In genomic region chr12:1925125-1925963, GRCh38 we compare ENCODE assay signal across 13 cellular contexts. TPM values are rescaled to one million over a fixed set of nuclear protein-coding genes. Genes with fewer than 3 reads are reported as not detected.
DNase-seq lines count a peak whose midpoint lies in the region; ATAC-seq, FAIRE-seq and TF ChIP-seq lines count a peak whose summit lies in the region.
"Had no signal": no experiment of that assay in that cellular context is flagged by ENCODE, and none has a peak within 500 bp of the region (broad histone marks: within the 10 kb centered on the region; RNA-seq: fewer than 3 reads in every experiment).

No MANE protein-coding gene starts in this region.

- H3K9me3 Mint-ChIP-seq in activated T-cell treated with anti-CD3 and anti-CD28 coated beads, Interleukin-2, amount 50 U/mL, for 4 hours = no peaks in the 10 kb centered on the region
- no peaks in the 10 kb centered on the region for H3K9me3 Mint-ChIP-seq in activated T-helper 17 cell treated with anti-CD3 and anti-CD28 coated beads, Interleukin-2, amount 50 U/mL, for 72 hours
- no peaks in the 10 kb centered on the region for H3K9me3 Mint-ChIP-seq in memory B cell
- H3K9me3 Mint-ChIP-seq: natural killer cell had no signal

- peak overlapping the region in 1 of 2 donors; percentile 44 for H3K4me3 ChIP-seq in stomach smooth muscle (ENCODE audit: low read length in 2 of 2)

- peaks cover 5% of the 10 kb centered on the region for H3K27me3 Mint-ChIP-seq in activated T-cell treated with anti-CD3 and anti-CD28 coated beads, Interleukin-2, amount 50 U/mL, for 4 hours (ENCODE audit: low read depth)
- H3K27me3 Mint-ChIP-seq in activated T-helper 17 cell treated with anti-CD3 and anti-CD28 coated beads, Interleukin-2, amount 50 U/mL, for 72 hours = no peaks in the 10 kb centered on the region
- H3K27me3 Mint-ChIP-seq in memory B cell = no peaks in the 10 kb centered on the region

- peak; percentile 6 to 12 for DNase-seq in activated T-cell treated with anti-CD3 and anti-CD28 coated beads, Interleukin-2, amount 50 U/mL, for 48 hours
- no peak for DNase-seq in activated T-cell treated with anti-CD3 and anti-CD28 coated beads, Interleukin-2, amount 50 U/mL, for 4 hours
- DNase-seq in memory B cell (ENCODE audit: low spot score in 2 of 2) (peak in 1 of 2 donors; percentile 7), H54 (ENCODE audit: insufficient read length, low spot score) (no peak), caudate nucleus (lab: John Stamatoyannopoulos, UW) (no peak)
- DNase-seq: activated CD4-positive, alpha-beta T cell treated with anti-CD3 and anti-CD28 coated beads, Interleukin-2, amount 50 U/mL, for 1 hour; effector CD4-positive, alpha-beta T cell; foreskin keratinocyte; MM.1S; natural killer cell had no signal

- no peak for TF ChIP-seq POLR2A in H54 (IDR thresholded peaks at IDR 0.05; ENCODE audit: low read depth, low read length)

- H3K4me3 Mint-ChIP-seq in activated T-cell treated with anti-CD3 and anti-CD28 coated beads, Interleukin-2, amount 50 U/mL, for 4 hours = no peak overlapping the region
- no peak overlapping the region for H3K4me3 Mint-ChIP-seq in activated T-helper 17 cell treated with anti-CD3 and anti-CD28 coated beads, Interleukin-2, amount 50 U/mL, for 72 hours
- H3K4me3 Mint-ChIP-seq in memory B cell = peak overlapping the region; percentile 84
- H3K4me3 Mint-ChIP-seq: natural killer cell had no signal

- H3K9ac ChIP-seq in stomach smooth muscle (ENCODE audit: low read length in 2 of 2) = peak overlapping the region; percentile 13 to 31

- H3K27me3 ChIP-seq in stomach smooth muscle (ENCODE audit: control insufficient read depth in 1 of 2, insufficient read depth in 2 of 2, low read length in 2 of 2) = no peaks in the 10 kb centered on the region

- no peak for FAIRE-seq in H54 (lab: Jason Lieb, UNC)

- peak overlapping the region; percentile 54 for H3K27ac Mint-ChIP-seq in activated T-helper 17 cell treated with anti-CD3 and anti-CD28 coated beads, Interleukin-2, amount 50 U/mL, for 72 hours
- peak overlapping the region; percentile 97 for H3K27ac Mint-ChIP-seq in memory B cell
- H3K27ac Mint-ChIP-seq: natural killer cell had no signal

- H3K4me1 Mint-ChIP-seq in activated T-cell treated with anti-CD3 and anti-CD28 coated beads, Interleukin-2, amount 50 U/mL, for 4 hours (ENCODE audit: low read depth) = peaks cover 19% of the 10 kb centered on the region
- H3K4me1 Mint-ChIP-seq in activated T-helper 17 cell treated with anti-CD3 and anti-CD28 coated beads, Interleukin-2, amount 50 U/mL, for 72 hours = peaks cover 10% of the 10 kb centered on the region
- H3K4me1 Mint-ChIP-seq in memory B cell = peaks cover 52% of the 10 kb centered on the region

- H3K9me3 ChIP-seq in stomach smooth muscle (ENCODE audit: control insufficient read depth in 2 of 2, low read length in 2 of 2) = no peaks in the 10 kb centered on the region

- no peak for ATAC-seq in activated T-cell treated with anti-CD3 and anti-CD28 coated beads, Interleukin-2, amount 50 U/mL, for 4 hours
- no peak for ATAC-seq in activated T-helper 17 cell treated with anti-CD3 and anti-CD28 coated beads, Interleukin-2, amount 50 U/mL, for 72 hours (replicated peaks)
- ATAC-seq in memory B cell (ENCODE audit: low read depth) (no peak), HG02610 (IDR thresholded peaks at IDR 0.05; ENCODE audit: unreplicated experiment) (no peak)
- ATAC-seq: natural killer cell had no signal

- H3K27ac ChIP-seq in stomach smooth muscle (ENCODE audit: low read length) (peak overlapping the region; percentile 49), caudate nucleus (ENCODE audit: low read depth, low read length) (no peak overlapping the region)
- H3K27ac ChIP-seq: foreskin keratinocyte had no signal

- no peaks in the 10 kb centered on the region for H3K36me3 ChIP-seq in stomach smooth muscle (ENCODE audit: control insufficient read depth in 2 of 2, insufficient read depth in 2 of 2, low read length in 2 of 2)

- H3K4me1 ChIP-seq in stomach smooth muscle (ENCODE audit: control insufficient read depth, insufficient read depth, low read length) = peaks cover 51% of the 10 kb centered on the region
- H3K4me1 ChIP-seq: foreskin keratinocyte had no signal

- no peaks in the 10 kb centered on the region for H3K36me3 Mint-ChIP-seq in activated T-cell treated with anti-CD3 and anti-CD28 coated beads, Interleukin-2, amount 50 U/mL, for 4 hours (ENCODE audit: insufficient read depth)
- H3K36me3 Mint-ChIP-seq in activated T-helper 17 cell treated with anti-CD3 and anti-CD28 coated beads, Interleukin-2, amount 50 U/mL, for 72 hours (ENCODE audit: low read depth) = no peaks in the 10 kb centered on the region
- peaks cover 2% of the 10 kb centered on the region for H3K36me3 Mint-ChIP-seq in memory B cell
- H3K36me3 Mint-ChIP-seq: natural killer cell had no signal

RNA-seq across cellular contexts. Expression of gene CACNA2D4, which starts 6.9 kb away (rescaled TPM):
- 1 to 10 TPM; 3.4 to 7.1 (median 3.5) TPM for total RNA-seq in activated T-cell treated with anti-CD3 and anti-CD28 coated beads, Interleukin-2, amount 50 U/mL, for 4 hours
- total RNA-seq in activated T-helper 17 cell treated with anti-CD3 and anti-CD28 coated beads, Interleukin-2, amount 50 U/mL, for 72 hours = 10 to 100 TPM; 13.7 to 23.0 TPM

Comparison
In these comparisons a context has a peak if more than half of its experiments do, and no peak if none do; other contexts are left out.
1. DNase-seq: peak in activated T-cell treated with anti-CD3 and anti-CD28 coated beads, Interleukin-2, amount 50 U/mL, for 48 hours (2 of 2); none in activated T-cell treated with anti-CD3 and anti-CD28 coated beads, Interleukin-2, amount 50 U/mL, for 4 hours (single experiment), H54 (single experiment) and caudate nucleus (0 of 61).